In genomic region chr1:68180441-68181164, GRCh38 we compare ENCODE assay signal across 14 cellular contexts. TPM values are rescaled to one million over a fixed set of nuclear protein-coding genes. Genes with fewer than 3 reads are reported as not detected.
DNase-seq lines count a peak whose midpoint lies in the region; ATAC-seq and TF ChIP-seq lines count a peak whose summit lies in the region.
"Had no signal": no experiment of that assay in that cellular context is flagged by ENCODE, and none has a peak within 500 bp of the region (broad histone marks: within the 10 kb centered on the region; RNA-seq: fewer than 3 reads in every experiment).

No MANE protein-coding gene starts in this region.

- intact Hi-C loops in ascending aorta (cut with DNase I) = no loop called here

- H3K27ac ChIP-seq in AG04450 (ENCODE audit: low read depth, low read length) (peak overlapping the region; percentile 41), ascending aorta (no peak overlapping the region)
- H3K27ac ChIP-seq: PC-9 had no signal

- H3K4me3 ChIP-seq in AG04450 (ENCODE audit: low read depth, low read length) = no peak overlapping the region
- no peak overlapping the region for H3K4me3 ChIP-seq in ascending aorta
- H3K4me3 ChIP-seq in BE2C (ENCODE audit: low read depth, low read length) = no peak overlapping the region
- H3K4me3 ChIP-seq: PC-9 had no signal

- H3K27me3 ChIP-seq in AG04450 (ENCODE audit: control insufficient read depth, insufficient read depth, low read length) (no peaks in the 10 kb centered on the region), ascending aorta (no peaks in the 10 kb centered on the region), BE2C (no peaks in the 10 kb centered on the region)

- H3K36me3 ChIP-seq in ascending aorta (no peaks in the 10 kb centered on the region), BE2C (no peaks in the 10 kb centered on the region)

- no peaks in the 10 kb centered on the region for H3K9me3 ChIP-seq in AG04450 (ENCODE audit: control insufficient read depth, insufficient read depth, low read length)
- H3K9me3 ChIP-seq in ascending aorta = no peaks in the 10 kb centered on the region
- no peaks in the 10 kb centered on the region for H3K9me3 ChIP-seq in BE2C

- peaks cover 0 to 26% of the 10 kb centered on the region in 2 donors for H3K4me1 ChIP-seq in ascending aorta
- H3K4me1 ChIP-seq in BE2C = peaks cover 9% of the 10 kb centered on the region

- CTCF ChIA-PET in AG04450 (lab: Charles Lee) = interaction anchor here (0.6 kb wide), 1 partner anchor 26 kb away, joined by 3 read pairs; no protein-coding TSS in a partner anchor

- peak; percentile 47 for ATAC-seq in GM19328 (IDR thresholded peaks at IDR 0.05; ENCODE audit: unreplicated experiment)
- ATAC-seq in HG02642 (IDR thresholded peaks at IDR 0.05; ENCODE audit: poor library complexity, unreplicated experiment) = peak; percentile 54
- peak; percentile 55 for ATAC-seq in HG03442 (IDR thresholded peaks at IDR 0.05; ENCODE audit: unreplicated experiment)
- ATAC-seq: activated T-cell treated with anti-CD3 and anti-CD28 coated beads, Interleukin-2, amount 50 U/mL, for 4 hours had no signal

- TF ChIP-seq CTCF in AG04450 (IDR thresholded peaks at IDR 0.05; ENCODE audit: low read depth, low read length) (no peak), ascending aorta (IDR thresholded peaks at IDR 0.05) (no peak), BE2C (IDR thresholded peaks at IDR 0.05; ENCODE audit: low read depth, low read length) (no peak)

- DNase-seq in AG04450 (ENCODE audit: low read depth, low spot score) = no peak
- no peak for DNase-seq in ascending aorta (ENCODE audit: low spot score in 2 of 2)
- no peak for DNase-seq in SIG-M5 treated with dmso at 0.1 percent for 504 hours (lab: John Stamatoyannopoulos, UW; ENCODE audit: unreplicated experiment)
- no peak for DNase-seq in BE2C
- no peak for DNase-seq in AG08395 (ENCODE audit: low spot score)
- DNase-seq: 8988T; activated T-cell treated with anti-CD3 and anti-CD28 coated beads, Interleukin-2, amount 50 U/mL, for 4 hours; amygdala; Calu3; PC-9; T-helper 1 cell had no signal

- POLR2A ChIA-PET in AG04450 (lab: Yijun Ruan, JAX) = no interaction called here

RNA-seq across cellular contexts. Expression of gene WLS, which starts 51.7 kb away (rescaled TPM):
- 391 and 417 TPM in 2 replicates for polyA plus RNA-seq in AG04450 (2011; rRNA removed)
- polyA minus RNA-seq in AG04450 (2011; rRNA and poly(A)+ RNA removed) = 543 and 563 TPM in 2 replicates
- total RNA-seq in ascending aorta = 29.9 TPM
- 23.2 TPM for polyA plus RNA-seq in BE2C (2012; ENCODE audit: insufficient read depth, insufficient read length, low read depth)
